Comparison of ENCODE assay signal across 9 cellular contexts in genomic region chr5:38846379-38846967, GRCh38. TPM values are rescaled to one million over a fixed set of nuclear protein-coding genes. Genes with fewer than 3 reads are reported as not detected.
DNase-seq lines count a peak whose midpoint lies in the region; ATAC-seq and TF ChIP-seq lines count a peak whose summit lies in the region.
"Had no signal": no experiment of that assay in that cellular context is flagged by ENCODE, and none has a peak within 500 bp of the region (broad histone marks: within the 10 kb centered on the region; RNA-seq: fewer than 3 reads in every experiment).

No MANE protein-coding gene starts in this region.

- peaks cover 5 to 7% of the 10 kb centered on the region in 2 donors for H3K4me1 Mint-ChIP-seq in effector memory CD8-positive, alpha-beta T cell (ENCODE audit: low read depth in 2 of 2)
- H3K4me1 Mint-ChIP-seq in naive thymus-derived CD4-positive, alpha-beta T cell: peaks cover 0 to 17% (median 12%) of the 10 kb centered on the region in 7 donors

- intact Hi-C loops in naive thymus-derived CD4-positive, alpha-beta T cell (cut with micrococcal nuclease): no loop called here

- peaks cover 0 to 6% of the 10 kb centered on the region in 2 donors for H3K27me3 ChIP-seq in naive thymus-derived CD4-positive, alpha-beta T cell (ENCODE audit: control insufficient read depth in 2 of 2, insufficient read depth in 2 of 2, low read length in 2 of 2)

- H3K36me3 ChIP-seq in naive thymus-derived CD4-positive, alpha-beta T cell (ENCODE audit: control insufficient read depth in 2 of 3, insufficient read depth in 3 of 3, low read length in 3 of 3): no peaks in the 10 kb centered on the region

- DNase-seq in AG04449 (ENCODE audit: low read depth, low spot score) (no peak), HuH-7.5 (ENCODE audit: low spot score) (peak; percentile 64), SKM-1 treated with dmso at 0.1 percent for 144 hours (lab: John Stamatoyannopoulos, UW; ENCODE audit: unreplicated experiment) (no peak), NCI-H345 treated with DMSO at 0.1 percent for 48 hours (lab: John Stamatoyannopoulos, UW; ENCODE audit: unreplicated experiment) (no peak)
- DNase-seq in effector memory CD8-positive, alpha-beta T cell: no peak
- DNase-seq in naive thymus-derived CD4-positive, alpha-beta T cell: no peak
- DNase-seq: NCI-H510A had no signal

- no peaks in the 10 kb centered on the region for H3K9me3 ChIP-seq in naive thymus-derived CD4-positive, alpha-beta T cell (ENCODE audit: control insufficient read depth in 2 of 3, low read length in 3 of 3)

- H3K27ac ChIP-seq in naive thymus-derived CD4-positive, alpha-beta T cell (ENCODE audit: low read depth, low read length): no peak overlapping the region

- H3K27me3 Mint-ChIP-seq in effector memory CD8-positive, alpha-beta T cell: peaks cover 58 to 75% of the 10 kb centered on the region in 2 donors
- H3K27me3 Mint-ChIP-seq in naive thymus-derived CD4-positive, alpha-beta T cell: peaks cover 56 to 71% (median 66%) of the 10 kb centered on the region in 5 donors

- no peak for TF ChIP-seq CTCF in AG04449 (IDR thresholded peaks at IDR 0.05; ENCODE audit: insufficient read depth, low read length, missing control alignments)

- no peaks in the 10 kb centered on the region for H3K4me1 ChIP-seq in naive thymus-derived CD4-positive, alpha-beta T cell (ENCODE audit: control insufficient read depth in 2 of 2, insufficient read depth in 2 of 2, low read length in 2 of 2)

- H3K9me3 Mint-ChIP-seq in effector memory CD8-positive, alpha-beta T cell: peaks cover under 1 to 2% of the 10 kb centered on the region in 2 donors
- H3K9me3 Mint-ChIP-seq in naive thymus-derived CD4-positive, alpha-beta T cell: peaks cover 0 to 18% (median 3%) of the 10 kb centered on the region in 11 donors

- no peak for ATAC-seq in effector memory CD8-positive, alpha-beta T cell (replicated peaks)
- ATAC-seq in naive thymus-derived CD4-positive, alpha-beta T cell: no peak
- ATAC-seq in HG03342 (IDR thresholded peaks at IDR 0.05; ENCODE audit: unreplicated experiment): no peak
- ATAC-seq in HG03280 (IDR thresholded peaks at IDR 0.05; ENCODE audit: unreplicated experiment): no peak

- no peaks in the 10 kb centered on the region for H3K36me3 Mint-ChIP-seq in effector memory CD8-positive, alpha-beta T cell (ENCODE audit: insufficient read depth)
- peaks cover 0 to 8% (median 2%) of the 10 kb centered on the region in 5 donors for H3K36me3 Mint-ChIP-seq in naive thymus-derived CD4-positive, alpha-beta T cell

- POLR2A ChIA-PET in AG04449 (lab: Yijun Ruan, JAX): interaction anchor here (0.9 to 1.3 kb wide), 5 partner anchors 11 to 169 kb away, joined by 3 to 5 read pairs (median 4); no protein-coding TSS in a partner anchor
- POLR2A ChIA-PET in naive thymus-derived CD4-positive, alpha-beta T cell (lab: Charles Lee): no interaction called here

- CTCF ChIA-PET in AG04449 (lab: Yijun Ruan, JAX): interaction anchor here (0.9 to 1.3 kb wide), 5 partner anchors 9 to 405 kb away, joined by 3 read pairs; no protein-coding TSS in a partner anchor
- CTCF ChIA-PET in naive thymus-derived CD4-positive, alpha-beta T cell (lab: Charles Lee): no interaction called here

- no peak overlapping the region for H3K27ac Mint-ChIP-seq in effector memory CD8-positive, alpha-beta T cell
- no peak overlapping the region for H3K27ac Mint-ChIP-seq in naive thymus-derived CD4-positive, alpha-beta T cell

- H3K4me3 Mint-ChIP-seq in effector memory CD8-positive, alpha-beta T cell: peak overlapping the region; percentile 35 to 62
- peak overlapping the region; percentile 12 to 84 (median 68) for H3K4me3 Mint-ChIP-seq in naive thymus-derived CD4-positive, alpha-beta T cell

- peak overlapping the region; percentile 94 for H3K4me3 ChIP-seq in AG04449 (ENCODE audit: low read depth, low read length)
- H3K4me3 ChIP-seq in naive thymus-derived CD4-positive, alpha-beta T cell (ENCODE audit: low read length): no peak overlapping the region

RNA-seq across cellular contexts. Expression of gene OSMR, which starts 0.7 kb away (rescaled TPM):
- not detected for total RNA-seq in naive thymus-derived CD4-positive, alpha-beta T cell
- polyA plus RNA-seq in naive thymus-derived CD4-positive, alpha-beta T cell: under 1 TPM; 0.20 to 0.37 TPM
